In the genomic region with DNA sequence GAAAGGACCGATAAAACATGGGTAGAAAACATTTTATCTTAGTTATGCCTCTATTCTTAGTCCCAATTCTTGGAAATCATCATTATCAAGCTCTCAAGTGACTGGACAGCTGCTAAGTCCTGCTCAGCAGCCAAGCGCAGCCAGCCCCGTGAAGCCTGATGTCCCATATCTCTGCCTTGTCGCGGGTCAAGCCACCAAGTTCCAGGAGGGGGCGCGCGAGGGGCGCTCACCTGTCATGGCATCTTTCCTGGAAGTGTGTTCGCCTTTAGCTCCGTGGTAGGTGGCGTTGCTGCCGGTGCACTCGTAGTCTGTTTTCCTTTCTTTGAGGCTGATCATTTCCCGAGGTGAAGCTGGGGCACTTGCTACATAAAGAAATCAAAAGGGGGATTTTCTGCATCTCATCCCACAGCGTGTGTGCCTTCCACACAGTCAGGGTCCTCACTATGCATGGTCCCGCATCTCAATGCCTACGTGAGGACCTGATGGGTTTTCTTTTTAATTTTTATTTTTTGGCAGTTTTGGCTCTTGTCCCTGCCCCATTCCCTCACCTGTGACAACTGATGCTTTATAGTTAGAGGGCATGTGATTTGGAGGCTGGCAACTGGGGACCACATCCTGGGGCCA, we compare ENCODE assay signal across 8 cellular contexts.
DNase-seq lines count a peak whose midpoint lies in the region; ATAC-seq and TF ChIP-seq lines count a peak whose summit lies in the region.

No MANE protein-coding gene starts in this region.

- TF ChIP-seq CTCF in heart left ventricle (IDR thresholded peaks at IDR 0.05): peak; percentile 48 to 78 (median 70)

- intact Hi-C loops in heart left ventricle (cut with DNase I) (loop anchor here in 6 of 10 donors (5.0 to 10.0 kb wide), 7 partner anchors 119 to 293 kb away; no protein-coding TSS in a partner anchor), sciatic nerve (cut with DNase I) (no loop called here)

- no peaks in the 10 kb centered on the region for H3K9me3 ChIP-seq in heart left ventricle

- WGBS in heart left ventricle, 4 donors: 9 to 15% (median 11%) methylated on average over 18 of the region's 18 CpGs

- H3K27ac ChIP-seq in heart left ventricle: peak overlapping the region in 5 of 12 donors; percentile 10 to 84 (median 75)

- H3K4me1 ChIP-seq in heart left ventricle: peaks cover 0 to 24% (median 4%) of the 10 kb centered on the region in 12 donors

- no peak overlapping the region for H3K4me3 ChIP-seq in heart left ventricle

- peak; percentile 90 for ATAC-seq in GM19395 (IDR thresholded peaks at IDR 0.05; ENCODE audit: unreplicated experiment)
- ATAC-seq in HG03439 (IDR thresholded peaks at IDR 0.05; ENCODE audit: unreplicated experiment): peak; percentile 95
- peak; percentile 86 to 89 (median 88) for ATAC-seq in heart left ventricle
- ATAC-seq in sciatic nerve: peak; percentile 69

- H3K27me3 ChIP-seq in heart left ventricle: peaks cover 0 to 11% (median 0%) of the 10 kb centered on the region in 9 donors

- no peak for TF ChIP-seq POLR2A in heart left ventricle (IDR thresholded peaks at IDR 0.05)

- peak; percentile 24 for DNase-seq in CMK (ENCODE audit: low read depth)
- DNase-seq in RKO (ENCODE audit: low spot score): peak; percentile 12
- peak; percentile 29 for DNase-seq in activated T-helper 9 cell treated with anti-CD3 and anti-CD28 coated beads, Interleukin-2, amount 50 U/mL, for 16 hours (ENCODE audit: low read depth)
- DNase-seq in heart left ventricle: peak; percentile 69 to 85 (median 79)
- peak; percentile 68 for DNase-seq in sciatic nerve (ENCODE audit: low spot score)
- no peak for DNase-seq in DMS 273 (lab: John Stamatoyannopoulos, UW; ENCODE audit: unreplicated experiment)

- no peaks in the 10 kb centered on the region for H3K36me3 ChIP-seq in heart left ventricle
